1 cellular context compared by ENCODE assay signal in the genomic region with DNA sequence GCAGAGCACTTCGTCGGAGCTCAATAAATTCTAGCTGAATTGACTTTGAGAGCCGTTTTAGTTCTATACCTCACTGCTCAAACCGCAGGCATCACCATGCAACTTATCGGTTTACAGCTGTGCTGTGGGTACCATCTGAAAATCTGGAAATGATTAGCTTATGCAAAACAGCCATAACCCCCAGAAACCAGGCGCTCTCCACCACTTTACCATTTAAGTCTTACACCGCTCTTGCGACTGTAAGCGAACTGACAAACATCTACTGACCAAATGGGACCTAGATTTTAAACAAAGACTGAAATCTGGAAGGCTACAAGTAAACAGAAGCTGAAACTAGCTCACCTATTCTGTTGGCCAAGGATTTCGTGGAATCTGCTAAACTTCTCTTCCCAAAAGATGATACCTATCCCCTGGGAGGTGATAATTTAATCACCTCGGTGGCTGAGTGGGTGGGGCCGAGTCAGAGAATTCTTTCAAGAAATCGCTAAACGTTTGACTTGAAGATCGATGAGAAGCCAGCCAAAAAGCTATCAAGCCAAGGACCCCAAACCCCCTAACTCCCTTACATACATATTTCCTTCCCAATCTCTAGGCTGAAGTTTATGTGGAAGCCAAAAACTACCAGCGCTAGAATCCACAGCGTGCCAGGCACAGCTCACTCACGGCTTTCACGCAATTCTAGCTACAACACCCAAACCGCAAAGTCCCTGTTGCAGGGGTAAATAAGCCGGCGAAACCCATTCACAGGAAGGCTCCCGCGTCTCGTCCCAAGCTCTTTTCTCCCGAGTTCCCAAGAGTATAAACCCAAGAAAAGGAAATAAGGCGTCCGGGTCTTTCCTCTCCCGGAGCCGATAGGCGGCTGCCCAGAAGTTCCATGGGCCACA.
TF ChIP-seq lines count a peak whose summit lies in the region.

No MANE protein-coding gene starts in this region.

TF ChIP-seq in GM23338, 12 proteins besides CTCF, POLR2A, EP300 and RAD21 (continued from another document):
- TF ChIP-seq EZH2 (IDR thresholded peaks at IDR 0.05; ENCODE audit: low read depth, unreplicated experiment) (no peak), CREB1 (CRISPR knock-in tag; IDR thresholded peaks at IDR 0.05; ENCODE audit: low read depth) (no peak), NANOG (IDR thresholded peaks at IDR 0.05; ENCODE audit: borderline replicate concordance) (no peak), EZH2phosphoT487 (IDR thresholded peaks at IDR 0.05; ENCODE audit: unreplicated experiment) (no peak), REST (IDR thresholded peaks at IDR 0.05; ENCODE audit: unreplicated experiment) (no peak), POLR2AphosphoS5 (IDR thresholded peaks at IDR 0.05; ENCODE audit: low read depth) (no peak), ETS1 (IDR thresholded peaks at IDR 0.05) (no peak)
